8 cellular contexts compared by ENCODE assay signal in the genomic region with DNA sequence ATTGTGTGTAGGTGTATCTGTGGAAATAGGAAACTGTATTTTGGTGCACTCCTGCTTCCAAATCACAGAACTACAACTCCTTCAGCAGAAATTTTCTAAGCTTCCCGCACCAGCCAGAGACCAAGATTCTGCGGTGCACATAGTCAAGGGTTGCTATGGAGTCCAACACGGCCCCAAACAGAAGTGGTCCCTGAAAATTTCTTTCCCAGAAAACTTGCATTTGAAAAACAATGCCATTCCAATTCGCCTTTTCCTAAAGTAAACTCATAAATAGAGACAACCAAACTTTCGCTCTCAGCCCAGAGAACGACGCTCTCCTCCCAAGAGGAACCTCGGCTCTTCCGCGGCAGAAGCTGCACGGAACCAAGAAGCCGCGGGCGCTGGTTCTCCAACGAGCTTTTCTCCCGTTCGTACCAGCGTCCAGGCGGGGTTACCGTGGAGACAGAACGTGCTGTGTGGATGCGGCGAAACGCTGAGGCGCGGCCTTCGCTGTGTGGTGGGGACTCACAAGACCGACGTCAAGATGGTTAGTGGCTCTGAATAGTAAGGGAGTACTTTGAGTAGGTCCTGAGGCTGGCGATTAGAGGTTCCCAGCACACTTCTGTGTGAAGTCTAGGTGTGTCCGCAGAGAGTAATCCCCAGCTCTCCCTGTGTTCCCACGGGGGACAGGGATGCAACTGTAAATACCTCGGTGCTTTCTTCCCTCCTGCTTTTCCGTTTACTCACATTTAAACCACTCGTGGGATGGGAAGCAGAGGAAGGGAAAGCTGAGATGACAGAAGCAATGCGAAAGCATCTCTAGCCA. TPM values are rescaled to one million over a fixed set of nuclear protein-coding genes. Genes with fewer than 3 reads are reported as not detected.
DNase-seq lines count a peak whose midpoint lies in the region; TF ChIP-seq lines count a peak whose summit lies in the region.

No MANE protein-coding gene starts in this region.

- H3K27me3 ChIP-seq in GM06990 (replicated peaks; ENCODE audit: control insufficient read depth, insufficient read depth, low read length) = no peaks in the 10 kb centered on the region
- H3K27me3 ChIP-seq in suprapubic skin = no peaks in the 10 kb centered on the region

- H3K4me1 Mint-ChIP-seq in activated naive CD4-positive, alpha-beta T cell treated with anti-CD3 and anti-CD28 coated beads, Interleukin-2, amount 50 U/mL, for 24 hours = peaks cover 20% of the 10 kb centered on the region

- no peaks in the 10 kb centered on the region for H3K36me3 ChIP-seq in GM06990 (ENCODE audit: control insufficient read depth, insufficient read depth, low read length)
- H3K36me3 ChIP-seq in SK-N-MC (ENCODE audit: insufficient read depth, low read length) = no peaks in the 10 kb centered on the region; the same call in 1 of the 2 replicates
- H3K36me3 ChIP-seq in suprapubic skin = no peaks in the 10 kb centered on the region

- H3K9me3 Mint-ChIP-seq in activated naive CD4-positive, alpha-beta T cell treated with anti-CD3 and anti-CD28 coated beads, Interleukin-2, amount 50 U/mL, for 24 hours = no peaks in the 10 kb centered on the region

- H3K9me3 ChIP-seq in SK-N-MC (ENCODE audit: low read depth, low read length) (no peaks in the 10 kb centered on the region), suprapubic skin (no peaks in the 10 kb centered on the region)

- CTCF ChIA-PET in HEK293T (lab: Yijun Ruan, JAX) = interaction anchor here (0.7 to 0.9 kb wide), 2 partner anchors 15 to 469 kb away, joined by 3 read pairs; no protein-coding TSS in a partner anchor

- TF ChIP-seq EP300 in suprapubic skin (IDR thresholded peaks at IDR 0.05) = no peak

- TF ChIP-seq POLR2A in suprapubic skin (IDR thresholded peaks at IDR 0.05) = no peak

- POLR2A ChIA-PET in HEK293T (lab: Yijun Ruan, JAX) = interaction anchor here (0.6 to 2.7 kb wide), 18 partner anchors 8 to 206 kb away, joined by 3 to 28 read pairs (median 4); a partner anchor contains a TSS

- WGBS in suprapubic skin = 1% methylated on average over 28 of the region's 36 CpGs

- H3K9ac ChIP-seq in SK-N-MC (ENCODE audit: insufficient read length) = peak overlapping the region; percentile 81

- peak; percentile 87 for DNase-seq in GM06990 (ENCODE audit: extremely low read depth, insufficient read length)
- peak; percentile 94 for DNase-seq in HEK293T (ENCODE audit: extremely low spot score)
- DNase-seq in MV-4-11 (lab: John Stamatoyannopoulos, UW) = peak; percentile 88
- peak; percentile 48 for DNase-seq in SK-N-MC (ENCODE audit: low read depth, low spot score)
- peak; percentile 87 for DNase-seq in glomerular visceral epithelial cell (ENCODE audit: extremely low spot score)
- DNase-seq in occipital lobe (lab: John Stamatoyannopoulos, UW) = peak; percentile 87
- DNase-seq in suprapubic skin (ENCODE audit: low spot score in 2 of 2) = peak; percentile 89 to 96

- H3K27me3 Mint-ChIP-seq in activated naive CD4-positive, alpha-beta T cell treated with anti-CD3 and anti-CD28 coated beads, Interleukin-2, amount 50 U/mL, for 24 hours = no peaks in the 10 kb centered on the region

- H3K36me3 Mint-ChIP-seq in activated naive CD4-positive, alpha-beta T cell treated with anti-CD3 and anti-CD28 coated beads, Interleukin-2, amount 50 U/mL, for 24 hours = peaks cover 2% of the 10 kb centered on the region

- H3K4me3 Mint-ChIP-seq in activated naive CD4-positive, alpha-beta T cell treated with anti-CD3 and anti-CD28 coated beads, Interleukin-2, amount 50 U/mL, for 24 hours = peak overlapping the region; percentile 94

- H3K27ac ChIP-seq in SK-N-MC (no peak overlapping the region), suprapubic skin (peak overlapping the region; percentile 45)

- peaks cover 15% of the 10 kb centered on the region for H3K4me1 ChIP-seq in suprapubic skin

- H3K4me3 ChIP-seq in GM06990 (replicated peaks; ENCODE audit: low read depth, low read length) = peak overlapping the region; percentile 71
- peak overlapping the region; percentile 91 for H3K4me3 ChIP-seq in SK-N-MC
- peak overlapping the region; percentile 56 for H3K4me3 ChIP-seq in suprapubic skin

- peak overlapping the region; percentile 88 for H3K27ac Mint-ChIP-seq in activated naive CD4-positive, alpha-beta T cell treated with anti-CD3 and anti-CD28 coated beads, Interleukin-2, amount 50 U/mL, for 24 hours

- TF ChIP-seq CTCF in GM06990 (IDR thresholded peaks at IDR 0.05; ENCODE audit: insufficient read depth, low read length, poor library complexity, severe bottlenecking) = no peak
- TF ChIP-seq CTCF in suprapubic skin (IDR thresholded peaks at IDR 0.05) = no peak

TF ChIP-seq in HEK293T, 16 proteins besides CTCF, POLR2A, EP300 and RAD21:
- TF ChIP-seq NFRKB (IDR thresholded peaks at IDR 0.05) (0 out of 2 replicates have a peak, but pooled peaks have one; percentile 48), FOXK2 (IDR thresholded peaks at IDR 0.05) (0 out of 2 replicates have a peak, but pooled peaks have one; percentile 20), FOXM1 (IDR thresholded peaks at IDR 0.05; ENCODE audit: borderline replicate concordance) (peak; percentile 77), SP1 (IDR thresholded peaks at IDR 0.05) (no peak), BHLHE40 (IDR thresholded peaks at IDR 0.05; ENCODE audit: borderline replicate concordance) (no peak), CTBP1 (IDR thresholded peaks at IDR 0.05; ENCODE audit: borderline replicate concordance) (peak; percentile 92), L3MBTL2 (conservative IDR thresholded peaks at IDR 0.05) (peak; percentile 99), ARNT (IDR thresholded peaks at IDR 0.05) (peak; percentile 77), ELF4 (IDR thresholded peaks at IDR 0.05) (peak; percentile 57; the same call in 1 of the 2 replicates)
- TF ChIP-seq, protein P1, sequence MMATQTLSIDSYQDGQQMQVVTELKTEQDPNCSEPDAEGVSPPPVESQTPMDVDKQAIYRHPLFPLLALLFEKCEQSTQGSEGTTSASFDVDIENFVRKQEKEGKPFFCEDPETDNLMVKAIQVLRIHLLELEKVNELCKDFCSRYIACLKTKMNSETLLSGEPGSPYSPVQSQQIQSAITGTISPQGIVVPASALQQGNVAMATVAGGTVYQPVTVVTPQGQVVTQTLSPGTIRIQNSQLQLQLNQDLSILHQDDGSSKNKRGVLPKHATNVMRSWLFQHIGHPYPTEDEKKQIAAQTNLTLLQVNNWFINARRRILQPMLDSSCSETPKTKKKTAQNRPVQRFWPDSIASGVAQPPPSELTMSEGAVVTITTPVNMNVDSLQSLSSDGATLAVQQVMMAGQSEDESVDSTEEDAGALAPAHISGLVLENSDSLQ (IDR thresholded peaks at IDR 0.05) = no peak
TF ChIP-seq in HEK293T: peak in this region for 7.

RNA-seq across cellular contexts. Expression of a gene that starts 24.0 kb away (rescaled TPM):
- total RNA-seq in occipital lobe (5.9 TPM), suprapubic skin (10 to 100 TPM; 27.0 to 34.4 (median 29.8) TPM)
